20 cellular contexts compared by ENCODE assay signal in the genomic region with DNA sequence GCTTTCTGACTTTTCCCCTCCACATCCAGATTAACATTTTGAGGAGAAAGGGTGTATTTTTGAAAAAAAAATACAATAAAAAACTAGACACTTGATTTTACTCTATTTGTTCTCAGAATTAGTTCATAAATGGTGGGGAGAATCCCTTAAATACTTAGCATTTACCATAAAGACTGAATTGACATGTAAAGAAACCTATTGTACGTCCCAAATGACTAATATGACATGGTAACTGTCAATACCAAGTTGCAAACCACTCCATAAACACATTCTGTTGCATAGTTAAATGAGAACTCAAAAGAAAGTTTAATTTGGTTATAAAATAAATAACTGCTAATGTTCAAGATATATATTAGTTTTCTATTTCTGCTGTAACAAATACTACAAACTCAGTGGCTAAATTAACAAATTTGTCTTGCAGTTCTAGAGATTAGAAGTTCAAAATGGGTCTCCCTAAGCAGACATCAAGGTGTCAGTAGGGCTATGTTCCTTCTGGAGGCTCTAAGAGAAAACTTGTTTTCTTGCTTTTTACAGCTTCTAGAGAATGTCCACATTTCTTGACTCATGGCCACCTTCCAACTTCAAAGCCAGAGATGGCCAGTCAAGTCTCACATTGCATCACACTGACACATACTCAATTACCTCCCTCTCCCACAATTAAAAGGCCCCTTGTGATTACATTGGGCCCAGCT. TPM values are rescaled to one million over a fixed set of nuclear protein-coding genes. Genes with fewer than 3 reads are reported as not detected.
DNase-seq lines count a peak whose midpoint lies in the region; ATAC-seq lines count a peak whose summit lies in the region.
"Had no signal": no experiment of that assay in that cellular context is flagged by ENCODE, and none has a peak within 500 bp of the region (broad histone marks: within the 10 kb centered on the region; RNA-seq: fewer than 3 reads in every experiment).

No MANE protein-coding gene starts in this region.

- H3K36me3 Mint-ChIP-seq in activated T-cell treated with anti-CD3 and anti-CD28 coated beads, Interleukin-2, amount 50 U/mL, for 4 hours (ENCODE audit: insufficient read depth) = peaks cover 20% of the 10 kb centered on the region
- peaks cover 18 to 45% (median 43%) of the 10 kb centered on the region in 3 donors for H3K36me3 Mint-ChIP-seq in CD8-positive, alpha-beta memory T cell
- H3K36me3 Mint-ChIP-seq in activated T-helper 17 cell treated with anti-CD3 and anti-CD28 coated beads, Interleukin-2, amount 50 U/mL, for 72 hours (ENCODE audit: low read depth) = peaks cover 6% of the 10 kb centered on the region

- no peak overlapping the region for H3K4me3 Mint-ChIP-seq in activated T-cell treated with anti-CD3 and anti-CD28 coated beads, Interleukin-2, amount 50 U/mL, for 4 hours
- H3K4me3 Mint-ChIP-seq in CD8-positive, alpha-beta memory T cell = peak overlapping the region in 6 of 7 donors; percentile 13 to 56 (median 38)
- H3K4me3 Mint-ChIP-seq in activated T-helper 17 cell treated with anti-CD3 and anti-CD28 coated beads, Interleukin-2, amount 50 U/mL, for 72 hours = peak overlapping the region; percentile 32
- H3K4me3 Mint-ChIP-seq: H9 had no signal

- H3K27ac ChIP-seq in CD8-positive, alpha-beta memory T cell (ENCODE audit: low read depth, low read length) = no peak overlapping the region
- H3K27ac ChIP-seq: Peyer's patch had no signal

- peaks cover 3% of the 10 kb centered on the region for H3K9me3 ChIP-seq in CD8-positive, alpha-beta memory T cell (ENCODE audit: low read length)

- peaks cover 71% of the 10 kb centered on the region for H3K4me1 ChIP-seq in CD8-positive, alpha-beta memory T cell (ENCODE audit: insufficient read depth, low read length)
- H3K4me1 ChIP-seq: Peyer's patch had no signal

- H3K27me3 Mint-ChIP-seq in activated T-cell treated with anti-CD3 and anti-CD28 coated beads, Interleukin-2, amount 50 U/mL, for 4 hours (ENCODE audit: low read depth) = no peaks in the 10 kb centered on the region
- no peaks in the 10 kb centered on the region for H3K27me3 Mint-ChIP-seq in CD8-positive, alpha-beta memory T cell
- no peaks in the 10 kb centered on the region for H3K27me3 Mint-ChIP-seq in activated T-helper 17 cell treated with anti-CD3 and anti-CD28 coated beads, Interleukin-2, amount 50 U/mL, for 72 hours

- peaks cover 22% of the 10 kb centered on the region for H3K9me3 Mint-ChIP-seq in activated T-cell treated with anti-CD3 and anti-CD28 coated beads, Interleukin-2, amount 50 U/mL, for 4 hours
- H3K9me3 Mint-ChIP-seq in CD8-positive, alpha-beta memory T cell = peaks cover 12 to 24% (median 18%) of the 10 kb centered on the region in 5 donors
- peaks cover 10% of the 10 kb centered on the region for H3K9me3 Mint-ChIP-seq in activated T-helper 17 cell treated with anti-CD3 and anti-CD28 coated beads, Interleukin-2, amount 50 U/mL, for 72 hours

- peak overlapping the region in 3 of 8 donors; percentile 44 to 78 (median 67) for H3K27ac Mint-ChIP-seq in CD8-positive, alpha-beta memory T cell
- peak overlapping the region; percentile 81 for H3K27ac Mint-ChIP-seq in activated T-helper 17 cell treated with anti-CD3 and anti-CD28 coated beads, Interleukin-2, amount 50 U/mL, for 72 hours
- H3K27ac Mint-ChIP-seq: H9 had no signal

- no peak overlapping the region for H3K4me3 ChIP-seq in CD8-positive, alpha-beta memory T cell (ENCODE audit: low read length)
- H3K4me3 ChIP-seq: Peyer's patch had no signal

- CTCF ChIA-PET in CD8-positive, alpha-beta memory T cell (lab: Charles Lee) = interaction anchor here (1.2 to 7.3 kb wide), 2 partner anchors 12 to 15 kb away, joined by 3 to 46 read pairs; partner anchors contain the start of gene NELL2

- DNase-seq in activated T-cell treated with anti-CD3 and anti-CD28 coated beads, Interleukin-2, amount 50 U/mL, for 4 hours = no peak
- no peak for DNase-seq in activated T-cell treated with anti-CD3 and anti-CD28 coated beads, Interleukin-2, amount 50 U/mL, for 1 hour
- no peak for DNase-seq in CD8-positive, alpha-beta memory T cell
- DNase-seq in stimulated activated naive CD8-positive, alpha-beta T cell treated with anti-CD3 and anti-CD28 coated beads, Interleukin-15, Interleukin-2, amounts not matched to agents 100 U/mL and 50 U/mL, for 24 hours = no peak
- DNase-seq: ACHN; C1 segment of cervical spinal cord; COR-L47; H9; KG1; NCI-H1417; NCI-H187; NCI-H2107; NCI-H510A; NCI-H748 treated with DMSO at 0.1 percent for 48 hours; NK-92 treated with Interleukin-12 subunit alpha and Interleukin-12 subunit beta, amount 100 ng/mL, for 24 hours; Peyer's patch had no signal

- POLR2A ChIA-PET in CD8-positive, alpha-beta memory T cell (lab: Charles Lee) = interaction anchor here (0.6 kb wide), 1 partner anchor 33 kb away, joined by 16 read pairs; no protein-coding TSS in a partner anchor

- H3K27me3 ChIP-seq in CD8-positive, alpha-beta memory T cell (ENCODE audit: insufficient read depth, low read length, poor library complexity, severe bottlenecking) = no peaks in the 10 kb centered on the region
- H3K27me3 ChIP-seq: Peyer's patch had no signal

- peaks cover 75% of the 10 kb centered on the region for H3K4me1 Mint-ChIP-seq in activated T-cell treated with anti-CD3 and anti-CD28 coated beads, Interleukin-2, amount 50 U/mL, for 4 hours (ENCODE audit: low read depth)
- H3K4me1 Mint-ChIP-seq in CD8-positive, alpha-beta memory T cell = peaks cover 74 to 91% (median 84%) of the 10 kb centered on the region in 3 donors
- peaks cover 64% of the 10 kb centered on the region for H3K4me1 Mint-ChIP-seq in activated T-helper 17 cell treated with anti-CD3 and anti-CD28 coated beads, Interleukin-2, amount 50 U/mL, for 72 hours

- H3K36me3 ChIP-seq in CD8-positive, alpha-beta memory T cell (ENCODE audit: insufficient read depth, low read length) = no peaks in the 10 kb centered on the region
- H3K36me3 ChIP-seq: Peyer's patch had no signal

- ATAC-seq in activated T-cell treated with anti-CD3 and anti-CD28 coated beads, Interleukin-2, amount 50 U/mL, for 4 hours = peak; percentile 40 to 61
- peak; percentile 79 for ATAC-seq in activated T-helper 17 cell treated with anti-CD3 and anti-CD28 coated beads, Interleukin-2, amount 50 U/mL, for 72 hours (replicated peaks)
- peak; percentile 41 for ATAC-seq in stimulated activated naive CD8-positive, alpha-beta T cell treated with anti-CD3 and anti-CD28 coated beads, Interleukin-15, Interleukin-2, amounts not matched to agents 100 U/mL and 50 U/mL, for 24 hours
- ATAC-seq in GM19452 (IDR thresholded peaks at IDR 0.05; ENCODE audit: unreplicated experiment) (no peak), GM19463 (IDR thresholded peaks at IDR 0.05; ENCODE audit: unreplicated experiment) (no peak)

RNA-seq across cellular contexts. Expression of gene NELL2, which starts 16.0 kb away (rescaled TPM):
- 10 to 100 TPM; 19.9 to 32.0 (median 22.8) TPM for total RNA-seq in activated T-cell treated with anti-CD3 and anti-CD28 coated beads, Interleukin-2, amount 50 U/mL, for 4 hours
- total RNA-seq in CD8-positive, alpha-beta memory T cell = 10 to 100 TPM; 60.2 to 67.0 TPM
- 203 TPM for polyA plus RNA-seq in CD8-positive, alpha-beta memory T cell
- 100 to 1,000 TPM in 1 of 2 donors, 10 to 100 TPM in 1; 12.8 to 106 TPM for total RNA-seq in activated T-helper 17 cell treated with anti-CD3 and anti-CD28 coated beads, Interleukin-2, amount 50 U/mL, for 72 hours
- total RNA-seq: HT-29 had no signal

Comparison
In these comparisons a context has a peak if more than half of its experiments do, and no peak if none do; other contexts are left out.
1. ATAC-seq: peak in activated T-cell treated with anti-CD3 and anti-CD28 coated beads, Interleukin-2, amount 50 U/mL, for 4 hours (2 of 2), activated T-helper 17 cell treated with anti-CD3 and anti-CD28 coated beads, Interleukin-2, amount 50 U/mL, for 72 hours (single experiment) and stimulated activated naive CD8-positive, alpha-beta T cell treated with anti-CD3 and anti-CD28 coated beads, Interleukin-15, Interleukin-2, amounts not matched to agents 100 U/mL and 50 U/mL, for 24 hours (single experiment); none in GM19452 (single experiment) and GM19463 (single experiment).